1 cellular context compared by ENCODE assay signal in genomic region chr5:80656425-80656824, GRCh38.
TF ChIP-seq lines count a peak whose summit lies in the region.

No MANE protein-coding gene starts in this region.

TF ChIP-seq in HCT116, 20 proteins besides CTCF, POLR2A, EP300 and RAD21 (continued from another document):
- TF ChIP-seq FOSL1 (IDR thresholded peaks at IDR 0.05; ENCODE audit: low read depth) (no peak), CBX3 (IDR thresholded peaks at IDR 0.05; ENCODE audit: low read depth) (no peak), TCF7L2 (IDR thresholded peaks at IDR 0.05; ENCODE audit: borderline replicate concordance, extremely low read depth, insufficient read depth, insufficient read length) (no peak), SIN3A (IDR thresholded peaks at IDR 0.05; ENCODE audit: low read depth) (no peak), SP1 (IDR thresholded peaks at IDR 0.05; ENCODE audit: low read depth) (no peak), ELF1 (IDR thresholded peaks at IDR 0.05; ENCODE audit: borderline replicate concordance, low read depth) (no peak), EZH2phosphoT487 (IDR thresholded peaks at IDR 0.05; ENCODE audit: borderline replicate concordance) (no peak), ZNF274 (IDR thresholded peaks at IDR 0.05; ENCODE audit: low read depth, low read length) (no peak), JUND (IDR thresholded peaks at IDR 0.05) (no peak), YY1 (IDR thresholded peaks at IDR 0.05; ENCODE audit: extremely low read depth, insufficient replicate concordance, low read depth, low read length) (no peak)
- TF ChIP-seq, protein P1, sequence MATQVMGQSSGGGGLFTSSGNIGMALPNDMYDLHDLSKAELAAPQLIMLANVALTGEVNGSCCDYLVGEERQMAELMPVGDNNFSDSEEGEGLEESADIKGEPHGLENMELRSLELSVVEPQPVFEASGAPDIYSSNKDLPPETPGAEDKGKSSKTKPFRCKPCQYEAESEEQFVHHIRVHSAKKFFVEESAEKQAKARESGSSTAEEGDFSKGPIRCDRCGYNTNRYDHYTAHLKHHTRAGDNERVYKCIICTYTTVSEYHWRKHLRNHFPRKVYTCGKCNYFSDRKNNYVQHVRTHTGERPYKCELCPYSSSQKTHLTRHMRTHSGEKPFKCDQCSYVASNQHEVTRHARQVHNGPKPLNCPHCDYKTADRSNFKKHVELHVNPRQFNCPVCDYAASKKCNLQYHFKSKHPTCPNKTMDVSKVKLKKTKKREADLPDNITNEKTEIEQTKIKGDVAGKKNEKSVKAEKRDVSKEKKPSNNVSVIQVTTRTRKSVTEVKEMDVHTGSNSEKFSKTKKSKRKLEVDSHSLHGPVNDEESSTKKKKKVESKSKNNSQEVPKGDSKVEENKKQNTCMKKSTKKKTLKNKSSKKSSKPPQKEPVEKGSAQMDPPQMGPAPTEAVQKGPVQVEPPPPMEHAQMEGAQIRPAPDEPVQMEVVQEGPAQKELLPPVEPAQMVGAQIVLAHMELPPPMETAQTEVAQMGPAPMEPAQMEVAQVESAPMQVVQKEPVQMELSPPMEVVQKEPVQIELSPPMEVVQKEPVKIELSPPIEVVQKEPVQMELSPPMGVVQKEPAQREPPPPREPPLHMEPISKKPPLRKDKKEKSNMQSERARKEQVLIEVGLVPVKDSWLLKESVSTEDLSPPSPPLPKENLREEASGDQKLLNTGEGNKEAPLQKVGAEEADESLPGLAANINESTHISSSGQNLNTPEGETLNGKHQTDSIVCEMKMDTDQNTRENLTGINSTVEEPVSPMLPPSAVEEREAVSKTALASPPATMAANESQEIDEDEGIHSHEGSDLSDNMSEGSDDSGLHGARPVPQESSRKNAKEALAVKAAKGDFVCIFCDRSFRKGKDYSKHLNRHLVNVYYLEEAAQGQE (IDR thresholded peaks at IDR 0.05; ENCODE audit: low read depth) = no peak
- TF ChIP-seq, protein P2, sequence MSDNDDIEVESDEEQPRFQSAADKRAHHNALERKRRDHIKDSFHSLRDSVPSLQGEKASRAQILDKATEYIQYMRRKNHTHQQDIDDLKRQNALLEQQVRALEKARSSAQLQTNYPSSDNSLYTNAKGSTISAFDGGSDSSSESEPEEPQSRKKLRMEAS (IDR thresholded peaks at IDR 0.05) = no peak
